21 cellular contexts compared by ENCODE assay signal in the genomic region with DNA sequence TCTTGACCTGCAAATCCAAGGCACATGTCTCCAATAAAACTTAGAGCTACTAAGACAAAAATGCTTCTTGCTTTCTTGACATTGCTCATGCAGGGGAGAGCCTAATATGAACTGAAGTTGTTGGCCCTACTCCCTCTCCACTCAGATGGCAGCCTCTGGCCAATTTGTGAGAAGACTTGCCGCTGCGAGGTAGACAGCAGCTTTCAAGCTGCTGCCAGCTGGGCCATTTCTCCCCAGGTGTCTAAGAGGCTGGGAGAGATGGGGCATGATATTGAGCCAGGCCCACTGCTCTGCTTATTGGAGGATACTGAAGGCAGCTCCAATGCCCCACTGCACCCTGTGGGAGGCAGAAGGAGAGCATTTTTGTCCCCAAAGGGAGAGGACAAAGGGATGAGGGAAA.
DNase-seq lines count a peak whose midpoint lies in the region; TF ChIP-seq lines count a peak whose summit lies in the region.
"Had no signal": no experiment of that assay in that cellular context is flagged by ENCODE, and none has a peak within 500 bp of the region (broad histone marks: within the 10 kb centered on the region; RNA-seq: fewer than 3 reads in every experiment).

No MANE protein-coding gene starts in this region.

- no peaks in the 10 kb centered on the region for H3K27me3 ChIP-seq in H9 (ENCODE audit: insufficient read depth, low read length)
- H3K27me3 ChIP-seq: SJCRH30 had no signal

- no peak overlapping the region for H4K8ac ChIP-seq in H9 (replicated peaks; ENCODE audit: insufficient read length, low read depth, low read length)

- peak; percentile 24 for DNase-seq in NCI-H2171 treated with DMSO at 0.1 percent for 48 hours (lab: John Stamatoyannopoulos, UW)
- DNase-seq in NCI-H2171 (lab: John Stamatoyannopoulos, UW): no peak
- no peak for DNase-seq in H9
- peak; percentile 88 for DNase-seq in cerebellar cortex (ENCODE audit: low spot score)
- DNase-seq in retina: peak; percentile 12
- DNase-seq in GF-D8 (lab: John Stamatoyannopoulos, UW): no peak
- DNase-seq in NOMO-1 treated with dmso at 0.1 percent for 144 hours (lab: John Stamatoyannopoulos, UW; ENCODE audit: unreplicated experiment): no peak
- DNase-seq in HUDEP-2 (lab: John Stamatoyannopoulos, UW; ENCODE audit: unreplicated experiment in 76 of 76): no peak
- DNase-seq: CD4-positive, alpha-beta T cell; COR-L47; DMS79; EL; HCEC 1CT; KBM-7; MV-4-11; NCI-H1105; NCI-H1436 treated with DMSO at 0.1 percent for 48 hours; NCI-H2029; NCI-H226; SJCRH30; T-helper 17 cell had no signal

- H3K27ac Mint-ChIP-seq in H9: no peak overlapping the region
- H3K27ac Mint-ChIP-seq: CD4-positive, alpha-beta T cell; T-helper 17 cell had no signal

- H3K27ac ChIP-seq in H9 (ENCODE audit: insufficient read length, low read depth, low read length): no peak overlapping the region
- H3K27ac ChIP-seq: SJCRH30 had no signal

- H3K9ac ChIP-seq in H9 (ENCODE audit: extremely low read depth, insufficient read length, low read length): no peak overlapping the region

- H2BK12ac ChIP-seq in H9 (ENCODE audit: insufficient read length, low read depth, low read length): no peak overlapping the region

- no peaks in the 10 kb centered on the region for H3K27me3 Mint-ChIP-seq in H9 (ENCODE audit: low read depth)
- H3K27me3 Mint-ChIP-seq: CD4-positive, alpha-beta T cell; T-helper 17 cell had no signal

- no peak overlapping the region for H2BK120ac ChIP-seq in H9 (ENCODE audit: low read depth, low read length, poor library complexity, severe bottlenecking)

- H3K36me3 Mint-ChIP-seq in H9 (ENCODE audit: insufficient read depth in 1 of 3, low read depth in 3 of 3): peaks cover 4 to 14% (median 7%) of the 10 kb centered on the region in 3 experiments

- H4K91ac ChIP-seq in H9 (ENCODE audit: insufficient read length, low read depth, low read length): no peak overlapping the region

- H3K9me3 Mint-ChIP-seq in H9: peaks cover 7 to 8% of the 10 kb centered on the region in 2 experiments; a peak in 3 of 5 replicates

- no peak overlapping the region for H4K5ac ChIP-seq in H9 (ENCODE audit: insufficient read length, low read depth, low read length)

- peaks cover 12% of the 10 kb centered on the region in 2 experiments; a peak in 3 of 4 replicates for H3K4me1 Mint-ChIP-seq in H9
- H3K4me1 Mint-ChIP-seq: T-helper 17 cell had no signal

- no CpG with 5 or more reads among the region's 2 CpGs for WGBS in H9 (ENCODE audit: extremely low coverage, insufficient read length, low lambda C conversion rate)

- no peak for TF ChIP-seq CTCF in H9 (conservative IDR thresholded peaks at IDR 0.05)

- H3K18ac ChIP-seq in H9 (ENCODE audit: insufficient read length, low read depth, low read length): no peak overlapping the region

- no peaks in the 10 kb centered on the region for H3K79me2 ChIP-seq in H9 (ENCODE audit: insufficient read depth, low read length)

- H3K4me2 ChIP-seq in H9 (ENCODE audit: insufficient read depth, insufficient read length, low read length): no peak overlapping the region

- H3K56ac ChIP-seq in H9 (ENCODE audit: insufficient read length, low read depth, low read length): no peak overlapping the region

- H3K4me1 ChIP-seq in H9 (ENCODE audit: insufficient read depth, low read length): no peaks in the 10 kb centered on the region
- H3K4me1 ChIP-seq: SJCRH30 had no signal

- H3K79me1 ChIP-seq in H9 (ENCODE audit: insufficient read depth, low read depth, low read length, poor library complexity, severe bottlenecking): no peaks in the 10 kb centered on the region

- no peak overlapping the region for H3K14ac ChIP-seq in H9 (ENCODE audit: insufficient read depth, low read length)

- H4K20me1 ChIP-seq in H9 (ENCODE audit: control insufficient read depth, insufficient read depth, insufficient read length): no peaks in the 10 kb centered on the region

- peak overlapping the region; percentile 6 for H2AFZ ChIP-seq in H9 (ENCODE audit: low read length)

- H3K23me2 ChIP-seq in H9 (ENCODE audit: insufficient read length, low read depth, low read length, poor library complexity, severe bottlenecking): no peaks in the 10 kb centered on the region

- H2BK15ac ChIP-seq in H9 (ENCODE audit: low read depth, low read length): no peak overlapping the region

- no peak overlapping the region for H2BK20ac ChIP-seq in H9 (ENCODE audit: low read depth, low read length, poor library complexity, severe bottlenecking)

- no peaks in the 10 kb centered on the region for H3K9me3 ChIP-seq in H9 (ENCODE audit: control insufficient read depth, low read depth, low read length)
- H3K9me3 ChIP-seq: SJCRH30 had no signal

- H3K4ac ChIP-seq in H9 (ENCODE audit: low read depth, low read length): no peak overlapping the region

- no peak overlapping the region for H3K4me3 Mint-ChIP-seq in H9
- H3K4me3 Mint-ChIP-seq: CD4-positive, alpha-beta T cell; T-helper 17 cell had no signal

- no peak overlapping the region for H2AK5ac ChIP-seq in H9 (ENCODE audit: insufficient read length, low read length)

- no peak overlapping the region for H3K23ac ChIP-seq in H9 (ENCODE audit: insufficient read length, low read depth, low read length)

- H3T11ph ChIP-seq in H9 (ENCODE audit: low read length): no peak overlapping the region

- no peak overlapping the region for H2BK5ac ChIP-seq in H9 (ENCODE audit: insufficient read length, low read length)

Comparison
In these comparisons a context has a peak if more than half of its experiments do, and no peak if none do; other contexts are left out.
1. DNase-seq: peak in NCI-H2171 treated with DMSO at 0.1 percent for 48 hours (single experiment), cerebellar cortex (single experiment) and retina (single experiment); none in NCI-H2171 (single experiment), H9 (single experiment), GF-D8 (single experiment), NOMO-1 treated with dmso at 0.1 percent for 144 hours (single experiment) and HUDEP-2 (0 of 76).